14 cellular contexts compared by ENCODE assay signal in genomic region chr13:113546571-113547247, GRCh38. TPM values are rescaled to one million over a fixed set of nuclear protein-coding genes. Genes with fewer than 3 reads are reported as not detected.
DNase-seq lines count a peak whose midpoint lies in the region; ATAC-seq and TF ChIP-seq lines count a peak whose summit lies in the region.
"Had no signal": no experiment of that assay in that cellular context is flagged by ENCODE, and none has a peak within 500 bp of the region (broad histone marks: within the 10 kb centered on the region; RNA-seq: fewer than 3 reads in every experiment).

No MANE protein-coding gene starts in this region.

- peak; percentile 26 for DNase-seq in activated CD8-positive, alpha-beta memory T cell treated with anti-CD3 and anti-CD28 coated beads for 24 hours
- no peak for DNase-seq in activated CD8-positive, alpha-beta memory T cell treated with anti-CD3 and anti-CD28 coated beads, Interleukin-2, amount 50 U/mL, for 4 hours
- DNase-seq in Right ventricle myocardium superior: peak; percentile 76
- DNase-seq in neural progenitor cell (ENCODE audit: low spot score): no peak
- peak in 1 of 2 donors; percentile 84 for DNase-seq in vagina (ENCODE audit: extremely low spot score in 2 of 2)
- no peak for DNase-seq in HT-29 (ENCODE audit: low spot score)
- no peak for DNase-seq in RPMI8226
- DNase-seq: activated CD4-positive, alpha-beta T cell treated with anti-CD3 and anti-CD28 coated beads, Interleukin-2, amount 50 U/mL, for 4 hours; DND-41; Kasumi-1; NCI-H2227 treated with DMSO at 0.1 percent for 48 hours had no signal

- H3K4me1 Mint-ChIP-seq in neural progenitor cell: peaks cover 55% of the 10 kb centered on the region

- peaks cover 11% of the 10 kb centered on the region for H3K36me3 Mint-ChIP-seq in neural progenitor cell
- H3K36me3 Mint-ChIP-seq: natural killer cell treated with Interleukin-12 subunit alpha and Interleukin-12 subunit beta and Interleukin-15 and Interleukin-18, amount 100 ng/mL, for 72 hours had no signal

- H3K4me3 ChIP-seq in neural progenitor cell: no peak overlapping the region
- H3K4me3 ChIP-seq in vagina: no peak overlapping the region

- H3K27me3 ChIP-seq in neural progenitor cell (no peaks in the 10 kb centered on the region), vagina (no peaks in the 10 kb centered on the region)

- TF ChIP-seq CTCF in neural progenitor cell (IDR thresholded peaks at IDR 0.05) (no peak), vagina (IDR thresholded peaks at IDR 0.05) (no peak)

- ATAC-seq in Right ventricle myocardium superior (ENCODE audit: poor library complexity) (peak; percentile 86), GM18873 (IDR thresholded peaks at IDR 0.05; ENCODE audit: low FRiP score, unreplicated experiment) (no peak)

- no peak overlapping the region for H3K9ac ChIP-seq in neural progenitor cell

- H3K27ac ChIP-seq in neural progenitor cell (peak overlapping the region; percentile 37), vagina (peak overlapping the region; percentile 21)
- H3K27ac ChIP-seq: 22Rv1 had no signal

- intact Hi-C loops in Right ventricle myocardium superior (cut with DNase I): no loop called here
- intact Hi-C loops in vagina (cut with DNase I): no loop called here

- H3K4me3 Mint-ChIP-seq in neural progenitor cell: peak overlapping the region; percentile 72
- H3K4me3 Mint-ChIP-seq: natural killer cell treated with Interleukin-12 subunit alpha and Interleukin-12 subunit beta and Interleukin-15 and Interleukin-18, amount 100 ng/mL, for 72 hours had no signal

- no peak overlapping the region for H3K4me2 ChIP-seq in neural progenitor cell

- H3K36me3 ChIP-seq in neural progenitor cell (no peaks in the 10 kb centered on the region), vagina (peaks cover 0 to 13% of the 10 kb centered on the region in 2 donors)

- H3K79me2 ChIP-seq in neural progenitor cell (ENCODE audit: low read depth): peaks cover 27% of the 10 kb centered on the region

- H3K9me3 ChIP-seq in neural progenitor cell (ENCODE audit: low read depth) (no peaks in the 10 kb centered on the region), vagina (no peaks in the 10 kb centered on the region)

- peak overlapping the region; percentile 76 for H3K27ac Mint-ChIP-seq in neural progenitor cell
- H3K27ac Mint-ChIP-seq: natural killer cell treated with Interleukin-12 subunit alpha and Interleukin-12 subunit beta and Interleukin-15 and Interleukin-18, amount 100 ng/mL, for 72 hours had no signal

- peaks cover 7% of the 10 kb centered on the region for H3K9me3 Mint-ChIP-seq in neural progenitor cell
- H3K9me3 Mint-ChIP-seq: natural killer cell treated with Interleukin-12 subunit alpha and Interleukin-12 subunit beta and Interleukin-15 and Interleukin-18, amount 100 ng/mL, for 72 hours had no signal

- no peak for TF ChIP-seq POLR2A in vagina (IDR thresholded peaks at IDR 0.05)

- H2AFZ ChIP-seq in neural progenitor cell (replicated peaks): no peak overlapping the region

- H4K20me1 ChIP-seq in neural progenitor cell (ENCODE audit: low read depth): peaks cover 39% of the 10 kb centered on the region

- peaks cover 2% of the 10 kb centered on the region for H3F3A ChIP-seq in neural progenitor cell (ENCODE audit: low read depth)

- H3K27me3 Mint-ChIP-seq in neural progenitor cell (ENCODE audit: insufficient read depth, low read depth): peaks cover 8% of the 10 kb centered on the region
- H3K27me3 Mint-ChIP-seq: natural killer cell treated with Interleukin-12 subunit alpha and Interleukin-12 subunit beta and Interleukin-15 and Interleukin-18, amount 100 ng/mL, for 72 hours had no signal

- peaks cover 16% of the 10 kb centered on the region for H3K4me1 ChIP-seq in neural progenitor cell
- peaks cover 38% of the 10 kb centered on the region for H3K4me1 ChIP-seq in vagina

RNA-seq across cellular contexts. Expression of gene TFDP1, which starts 37.8 kb away (rescaled TPM):
- total RNA-seq in Right ventricle myocardium superior (42.1 TPM), neural progenitor cell (ENCODE audit: low replicate concordance) (57.5 and 88.6 TPM in 2 replicates), vagina (40.0 TPM)
- total RNA-seq in HT-29 (2014; rRNA removed; shearing (Covaris generic)): 164 and 177 TPM in 2 replicates

RNA-seq across cellular contexts. Expression of gene DCUN1D2, which starts 56.2 kb away (rescaled TPM):
- total RNA-seq in Right ventricle myocardium superior (196 TPM), neural progenitor cell (ENCODE audit: low replicate concordance) (17.4 and 23.8 TPM in 2 replicates), vagina (13.3 TPM)
- total RNA-seq in HT-29 (2014; rRNA removed; shearing (Covaris generic)): 17.1 and 22.0 TPM in 2 replicates

Comparison
In these comparisons a context has a peak if more than half of its experiments do, and no peak if none do; other contexts are left out.
1. DNase-seq: peak in activated CD8-positive, alpha-beta memory T cell treated with anti-CD3 and anti-CD28 coated beads for 24 hours (single experiment) and Right ventricle myocardium superior (single experiment); none in activated CD8-positive, alpha-beta memory T cell treated with anti-CD3 and anti-CD28 coated beads, Interleukin-2, amount 50 U/mL, for 4 hours (single experiment), neural progenitor cell (single experiment), HT-29 (single experiment) and RPMI8226 (single experiment).